Comparison of ENCODE assay signal across 22 cellular contexts in the genomic region with DNA sequence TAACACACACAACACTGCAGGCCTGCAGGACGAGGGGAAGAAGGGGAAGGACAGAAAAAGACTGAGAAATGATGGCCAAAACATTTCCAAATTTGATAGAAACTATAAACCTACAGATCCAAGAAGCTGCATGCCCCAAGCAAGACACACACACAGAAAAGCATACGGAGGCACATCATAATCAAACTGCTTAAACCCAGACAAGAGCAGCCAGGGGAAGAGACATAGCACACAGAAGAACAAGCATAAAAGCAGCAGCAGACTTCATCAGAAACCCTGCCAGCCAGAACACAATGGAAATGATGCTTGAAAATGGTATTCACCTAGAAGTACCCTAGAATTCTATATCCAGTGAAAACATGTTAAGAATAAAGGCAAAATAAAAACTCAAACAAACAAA. TPM values are rescaled to one million over a fixed set of nuclear protein-coding genes. Genes with fewer than 3 reads are reported as not detected.
DNase-seq lines count a peak whose midpoint lies in the region; ATAC-seq, FAIRE-seq and TF ChIP-seq lines count a peak whose summit lies in the region.
"Had no signal": no experiment of that assay in that cellular context is flagged by ENCODE, and none has a peak within 500 bp of the region (broad histone marks: within the 10 kb centered on the region; RNA-seq: fewer than 3 reads in every experiment).

No MANE protein-coding gene starts in this region.

- no peaks in the 10 kb centered on the region for H3K27me3 ChIP-seq in CD4-positive, alpha-beta memory T cell (ENCODE audit: insufficient read depth, low read length)
- no peaks in the 10 kb centered on the region for H3K27me3 ChIP-seq in IMR-90 (ENCODE audit: control insufficient read depth, insufficient read depth, low read length)
- H3K27me3 ChIP-seq in H1 (replicated peaks in 1 of 4; ENCODE audit: control insufficient read depth in 3 of 4, extremely low read depth in 1 of 4, insufficient read depth in 3 of 4, low read length in 3 of 4): no peaks in the 10 kb centered on the region
- H3K27me3 ChIP-seq in neural cell (ENCODE audit: insufficient read depth, low read depth, low read length): no peaks in the 10 kb centered on the region
- H3K27me3 ChIP-seq: adrenal gland, foreskin keratinocyte, right lobe of liver, testis had no signal

- 0 out of 2 replicates have a peak overlapping the region, but pooled peaks have one; percentile 13 for H3K14ac ChIP-seq in IMR-90 (replicated peaks; ENCODE audit: low read depth, low read length)
- no peak overlapping the region for H3K14ac ChIP-seq in H1 (ENCODE audit: insufficient read length)

- peaks cover 21 to 61% of the 10 kb centered on the region in 2 experiments for H3K79me1 ChIP-seq in IMR-90 (ENCODE audit: low read depth in 1 of 2, low read length in 2 of 2)
- H3K79me1 ChIP-seq in H1 (ENCODE audit: low read depth, low read length): peaks cover 11% of the 10 kb centered on the region

- H3K9me2 ChIP-seq in neural cell (ENCODE audit: insufficient read depth, low read length): no peaks in the 10 kb centered on the region

- H2BK5ac ChIP-seq in IMR-90 (ENCODE audit: low read depth, low read length, poor library complexity, severe bottlenecking): peak overlapping the region; percentile 4
- H2BK5ac ChIP-seq in H1 (ENCODE audit: low read depth, low read length): no peak overlapping the region

- dilution Hi-C loops in IMR-90 (cut with HindIII; ENCODE audit: low sequenced_read_pairs, unreplicated experiment): no loop called here

- H3K4me1 ChIP-seq in CD4-positive, alpha-beta memory T cell (ENCODE audit: insufficient read depth, low read length): no peaks in the 10 kb centered on the region
- H3K4me1 ChIP-seq in IMR-90 (ENCODE audit: control insufficient read depth, insufficient read depth, low read length): peaks cover 22% of the 10 kb centered on the region
- peaks cover 2 to 4% (median 3%) of the 10 kb centered on the region in 4 experiments; a peak in 3 of 7 replicates for H3K4me1 ChIP-seq in H1 (replicated peaks in 1 of 4; ENCODE audit: control insufficient read depth in 3 of 4, insufficient read depth in 4 of 4, low read length in 3 of 4)
- H3K4me1 ChIP-seq: right lobe of liver had no signal

- peak overlapping the region; percentile 22 for H3K4me2 ChIP-seq in IMR-90 (ENCODE audit: low read depth, low read length)
- no peak overlapping the region for H3K4me2 ChIP-seq in H1 (ENCODE audit: insufficient read depth in 1 of 2, low read depth in 2 of 2, low read length in 2 of 2)
- H3K4me2 ChIP-seq in neural cell (ENCODE audit: low read length): peak overlapping the region; percentile 13

- no peaks in the 10 kb centered on the region for H3K9me3 Mint-ChIP-seq in CD4-positive, alpha-beta memory T cell
- H3K9me3 Mint-ChIP-seq: CD4-positive, alpha-beta T cell had no signal

- H3K23ac ChIP-seq in IMR-90 (ENCODE audit: low read depth, low read length) (peak overlapping the region; percentile 70), H1 (ENCODE audit: insufficient read length) (peak overlapping the region; percentile 17)

- H2BK120ac ChIP-seq in IMR-90 (ENCODE audit: low read depth, low read length): peak overlapping the region; percentile 47
- no peak overlapping the region for H2BK120ac ChIP-seq in H1 (replicated peaks; ENCODE audit: low read depth, low read length)

- H4K91ac ChIP-seq in IMR-90 (ENCODE audit: insufficient read depth, low read depth, low read length) (peak overlapping the region; percentile 73), H1 (replicated peaks; ENCODE audit: insufficient read length, low read length) (no peak overlapping the region)

- H3K79me2 ChIP-seq in H1 (ENCODE audit: control insufficient read depth in 1 of 2, insufficient read depth in 2 of 2, low read length in 2 of 2): peaks cover 0 to 15% of the 10 kb centered on the region in 2 experiments; a peak in 1 of 4 replicates
- H3K79me2 ChIP-seq in neural cell (replicated peaks; ENCODE audit: insufficient read depth, low read length): peaks cover 25% of the 10 kb centered on the region

- H4K5ac ChIP-seq in IMR-90 (ENCODE audit: low read depth, low read length) (peak overlapping the region; percentile 12; the same call in 1 of the 2 replicates), H1 (ENCODE audit: insufficient read length, low read depth, low read length) (no peak overlapping the region)

- POLR2A ChIA-PET in CD4-positive, alpha-beta memory T cell (lab: Charles Lee; ENCODE audit: partially characterized antibody): no interaction called here
- POLR2A ChIA-PET in IMR-90 (lab: Charles Lee; ENCODE audit: unreplicated experiment) (no interaction called here), H1 (lab: Charles Lee; ENCODE audit: partially characterized antibody) (no interaction called here)

- H2BK15ac ChIP-seq in IMR-90 (ENCODE audit: low read depth, low read length) (no peak overlapping the region; the same call in 2 of the 3 replicates), H1 (ENCODE audit: low read length) (no peak overlapping the region)

- peaks cover 12% of the 10 kb centered on the region for H3K36me3 ChIP-seq in CD4-positive, alpha-beta memory T cell (ENCODE audit: insufficient read depth, low read length)
- H3K36me3 ChIP-seq in IMR-90 (ENCODE audit: control insufficient read depth, insufficient read depth, low read length) (peaks cover 9% of the 10 kb centered on the region), H1 (ENCODE audit: control insufficient read depth in 2 of 4, insufficient read depth in 4 of 4, low read length in 3 of 4) (peaks cover 0 to 14% (median 9%) of the 10 kb centered on the region in 4 experiments; a peak in 6 of 8 replicates), neural cell (ENCODE audit: insufficient read depth, low read length) (peaks cover 7% of the 10 kb centered on the region)

- H3K4me3 Mint-ChIP-seq in CD4-positive, alpha-beta memory T cell: no peak overlapping the region
- H3K4me3 Mint-ChIP-seq: CD4-positive, alpha-beta T cell had no signal

- no peak overlapping the region for H2AFZ ChIP-seq in IMR-90 (replicated peaks; ENCODE audit: low read length, poor library complexity)
- no peak overlapping the region for H2AFZ ChIP-seq in H1 (ENCODE audit: low read length)
- H2AFZ ChIP-seq in neural cell (ENCODE audit: low read depth, low read length): no peak overlapping the region
- H2AFZ ChIP-seq: parathyroid adenoma had no signal

- BruUV-seq in IMR-90 (replicated peaks; lab: Mats Ljungman, UMichigan): no TSS peak

- TF ChIP-seq RAD21 in IMR-90 (IDR thresholded peaks at IDR 0.05; ENCODE audit: low read length) (no peak), H1 (IDR thresholded peaks at IDR 0.05 in 1 of 2, conservative IDR thresholded peaks at IDR 0.05 in 1 of 2; ENCODE audit: low read depth in 2 of 2, low read length in 2 of 2) (no peak), neural cell (conservative IDR thresholded peaks at IDR 0.05) (no peak)

- H3K4me3 ChIP-seq in CD4-positive, alpha-beta memory T cell (ENCODE audit: low read length in 2 of 2): no peak overlapping the region
- H3K4me3 ChIP-seq in IMR-90 (ENCODE audit: insufficient read depth, low read depth, low read length) (no peak overlapping the region), H1 (ENCODE audit: extremely low read depth in 1 of 4, insufficient read depth in 2 of 4, low read depth in 3 of 4, low read length in 4 of 4) (no peak overlapping the region), neural cell (ENCODE audit: low read length) (peak overlapping the region; percentile 26)
- H3K4me3 ChIP-seq: adrenal gland, right lobe of liver, testis had no signal

- H2AK5ac ChIP-seq in IMR-90 (ENCODE audit: low read depth, low read length) (0 out of 2 replicates have a peak overlapping the region, but pooled peaks have one; percentile 4), H1 (ENCODE audit: low read depth, low read length) (peak overlapping the region; percentile 82; the same call in 1 of the 2 replicates)

- TF ChIP-seq EP300 in H1 (IDR thresholded peaks at IDR 0.05; ENCODE audit: borderline replicate concordance in 1 of 2, low read depth in 2 of 2, low read length in 2 of 2) (no peak), neural cell (conservative IDR thresholded peaks at IDR 0.05; ENCODE audit: poor library complexity, severe bottlenecking) (no peak)

- DNase-seq in CD4-positive, alpha-beta memory T cell: no peak
- DNase-seq in IMR-90 (no peak), H1 (ENCODE audit: low read depth in 1 of 2, low spot score in 2 of 2) (no peak), NCI-H1694 treated with DMSO at 0.1 percent for 48 hours (lab: John Stamatoyannopoulos, UW) (no peak), DMS53 treated with DMSO at 0.1 percent for 48 hours (lab: John Stamatoyannopoulos, UW; ENCODE audit: unreplicated experiment) (no peak), head of caudate nucleus (no peak)
- DNase-seq: activated CD4-positive, alpha-beta T cell treated with anti-CD3 and anti-CD28 coated beads for 48 hours; activated gamma-delta T cell; adrenal gland; CD4-positive, alpha-beta T cell; dermis blood vessel endothelial cell; foreskin keratinocyte; HCEC 1CT; hippocampal formation; islet precursor cell; NCI-H1092 treated with DMSO at 0.1 percent for 48 hours; NCI-H69; right lobe of liver; testis had no signal

- peak overlapping the region in 5 of 7 donors; percentile 0 to 68 (median 27) for H3K27ac Mint-ChIP-seq in CD4-positive, alpha-beta memory T cell

- H3K4ac ChIP-seq in IMR-90 (ENCODE audit: low read depth, low read length) (peak overlapping the region; percentile 7; the same call in 1 of the 2 replicates), H1 (replicated peaks; ENCODE audit: insufficient read length, low read depth, low read length) (no peak overlapping the region)

- no peak for FAIRE-seq in H1 (lab: Jason Lieb, UNC)

- H3K18ac ChIP-seq in IMR-90 (ENCODE audit: low read depth, low read length) (peak overlapping the region; percentile 66; the same call in 1 of the 2 replicates), H1 (ENCODE audit: extremely low read depth, low read length) (no peak overlapping the region)

- intact Hi-C loops in CD4-positive, alpha-beta memory T cell (cut with micrococcal nuclease): no loop called here
- intact Hi-C loops in IMR-90 (cut with micrococcal nuclease): no loop called here
- intact Hi-C loops in head of caudate nucleus (cut with DNase I): no loop called here

- H3K36me3 Mint-ChIP-seq in CD4-positive, alpha-beta memory T cell: peaks cover 26 to 28% of the 10 kb centered on the region in 2 donors

- CTCF ChIA-PET in CD4-positive, alpha-beta memory T cell (lab: Charles Lee; ENCODE audit: partially characterized antibody): no interaction called here
- CTCF ChIA-PET in IMR-90 (lab: Yijun Ruan, JAX): no interaction called here
- CTCF ChIA-PET in H1 (lab: Charles Lee; ENCODE audit: partially characterized antibody): interaction anchor here (0.7 kb wide), 1 partner anchor 57 kb away, joined by 3 read pairs; the partner anchor contains the start of gene RNU4ATAC

- peaks cover 3% of the 10 kb centered on the region for H3F3A ChIP-seq in neural cell (ENCODE audit: insufficient read depth, low read length, poor library complexity, severe bottlenecking)

- no peak overlapping the region for H2BK12ac ChIP-seq in H1 (ENCODE audit: low read depth, low read length)

- H2BK20ac ChIP-seq in IMR-90 (ENCODE audit: low read depth, low read length) (0 out of 2 replicates have a peak overlapping the region, but pooled peaks have one; percentile 16), H1 (ENCODE audit: low read length) (no peak overlapping the region)

- no CpG with 5 or more reads among the region's 2 CpGs for WGBS in IMR-90 (ENCODE audit: extremely low coverage in 2 of 2, insufficient read length in 1 of 2), 2 experiments
- WGBS in H1 (ENCODE audit: extremely low coverage in 1 of 2, insufficient coverage in 1 of 2, insufficient read length in 1 of 2, insufficient replicate concordance in 2 of 2, low coverage in 1 of 2, low lambda C conversion rate in 2 of 2, missing lambda C conversion rate in 1 of 2), 2 experiments: 76% methylated on average over 2 of the region's 2 CpGs; no CpG with 5 or more reads in 1 of the 2 experiments

- H3K56ac ChIP-seq in IMR-90 (ENCODE audit: extremely low read depth, insufficient read depth, low read length) (no peak overlapping the region), H1 (replicated peaks; ENCODE audit: insufficient read length, low read depth, low read length) (no peak overlapping the region)

- no peak overlapping the region for H2AK9ac ChIP-seq in IMR-90 (replicated peaks; ENCODE audit: low read depth, low read length, poor library complexity)

- peaks cover 2% of the 10 kb centered on the region; the same call in 1 of the 2 replicates for H3K23me2 ChIP-seq in H1 (ENCODE audit: low read depth, low read length)

- peaks cover 11 to 31% (median 25%) of the 10 kb centered on the region in 4 donors for H3K4me1 Mint-ChIP-seq in CD4-positive, alpha-beta memory T cell

- peaks cover 10% of the 10 kb centered on the region; the same call in 1 of the 2 replicates for H4K20me1 ChIP-seq in IMR-90 (ENCODE audit: insufficient read depth, low read length)
- no peaks in the 10 kb centered on the region for H4K20me1 ChIP-seq in H1 (replicated peaks in 1 of 2; ENCODE audit: control insufficient read depth in 1 of 2, insufficient read depth in 2 of 2, low read length in 2 of 2)
- no peaks in the 10 kb centered on the region for H4K20me1 ChIP-seq in neural cell (ENCODE audit: insufficient read depth)

- no peaks in the 10 kb centered on the region for H3K9me3 ChIP-seq in CD4-positive, alpha-beta memory T cell (ENCODE audit: control insufficient read depth in 1 of 2, low read length in 2 of 2)
- no peaks in the 10 kb centered on the region for H3K9me3 ChIP-seq in IMR-90 (ENCODE audit: control insufficient read depth, insufficient read depth, low read length)
- no peaks in the 10 kb centered on the region for H3K9me3 ChIP-seq in H1 (ENCODE audit: insufficient read depth in 2 of 2, low read depth in 1 of 2, low read length in 1 of 2)
- H3K9me3 ChIP-seq in neural cell (ENCODE audit: low read length): no peaks in the 10 kb centered on the region
- H3K9me3 ChIP-seq: adrenal gland, right lobe of liver, testis had no signal

- ATAC-seq in IMR-90 (ENCODE audit: low read depth) (no peak), GM18498 (IDR thresholded peaks at IDR 0.05; ENCODE audit: unreplicated experiment) (no peak)
- ATAC-seq: foreskin keratinocyte, right lobe of liver had no signal

- TF ChIP-seq CTCF in IMR-90 (conservative IDR thresholded peaks at IDR 0.05; ENCODE audit: low read depth, low read length): no peak
- no peak for TF ChIP-seq CTCF in H1 (IDR thresholded peaks at IDR 0.05; ENCODE audit: control extremely low read depth in 1 of 3, insufficient read depth in 1 of 3, low read depth in 1 of 3, low read length in 3 of 3)
- TF ChIP-seq CTCF in neural cell (IDR thresholded peaks at IDR 0.05; ENCODE audit: poor library complexity, severe bottlenecking): no peak

- H3K27me3 Mint-ChIP-seq in CD4-positive, alpha-beta memory T cell: no peaks in the 10 kb centered on the region
- H3K27me3 Mint-ChIP-seq: CD4-positive, alpha-beta T cell had no signal

- H3K9ac ChIP-seq in IMR-90 (ENCODE audit: low read depth, low read length): peak overlapping the region; percentile 46; the same call in 1 of the 2 replicates
- H3K9ac ChIP-seq in H1 (replicated peaks in 1 of 4; ENCODE audit: extremely low read depth in 1 of 4, low read depth in 3 of 4, low read length in 3 of 4): no peak overlapping the region
- H3K9ac ChIP-seq in neural cell (ENCODE audit: low read length): no peak overlapping the region
- H3K9ac ChIP-seq: parathyroid adenoma had no signal

- peaks cover 18% of the 10 kb centered on the region for H3K9me1 ChIP-seq in IMR-90 (ENCODE audit: insufficient read depth, low read length)

- TF ChIP-seq POLR2A in IMR-90 (IDR thresholded peaks at IDR 0.05; ENCODE audit: low read depth, low read length): no peak
- no peak for TF ChIP-seq POLR2A in H1 (IDR thresholded peaks at IDR 0.05; ENCODE audit: control extremely low read depth in 1 of 2, low read depth in 2 of 2, low read length in 2 of 2)

- in situ Hi-C loops in IMR-90 (cut with MboI; ENCODE audit: low sequenced_read_pairs): no loop called here

- H4K8ac ChIP-seq in IMR-90 (ENCODE audit: low read depth in 2 of 2, low read length in 2 of 2): peak overlapping the region; percentile 41 to 82; a peak in 2 of 4 replicates
- no peak overlapping the region for H4K8ac ChIP-seq in H1 (ENCODE audit: extremely low read depth, insufficient read depth, low read length)

- H3K27ac ChIP-seq in CD4-positive, alpha-beta memory T cell (ENCODE audit: low read depth, low read length): no peak overlapping the region
- H3K27ac ChIP-seq in IMR-90 (ENCODE audit: insufficient read depth, low read length): no peak overlapping the region
- H3K27ac ChIP-seq in H1 (ENCODE audit: low read depth, low read length): no peak overlapping the region
- peak overlapping the region; percentile 67 for H3K27ac ChIP-seq in neural cell (ENCODE audit: low read length)
- H3K27ac ChIP-seq: parathyroid adenoma, right lobe of liver, testis had no signal

RNA-seq across cellular contexts. Expression of gene RNU4ATAC, which starts 57.2 kb away (rescaled TPM):
- not detected for total RNA-seq in CD4-positive, alpha-beta memory T cell
- polyA plus RNA-seq in CD4-positive, alpha-beta memory T cell: not detected
- total RNA-seq in IMR-90 (2012; rRNA removed): under 0.01 TPM in 2 replicates
- polyA plus RNA-seq in IMR-90 (2012; rRNA removed) (not detected in 2 replicates), H1 (2011; rRNA removed) (not detected in 2 replicates), neural cell (not detected in 2 replicates)
- not detected in 2 replicates for polyA plus RNA-seq in IMR-90 (2012; cell fraction: cytosol; rRNA removed)
- polyA plus RNA-seq in IMR-90 (2012; cell fraction: nucleus; rRNA removed; ENCODE audit: low replicate concordance): not detected in 2 replicates
- total RNA-seq in H1 (2021; fragmentation: NEBNext Ultra II Directional; extraction: Animal tissue kit (Norgen Biotek cat#: 25700)): not detected in 2 replicates
- not detected for polyA plus RNA-seq in H1 (2011; cell fraction: cytosol; rRNA removed)
- not detected for polyA plus RNA-seq in H1 (2011; cell fraction: nucleus; rRNA removed)
- not detected in 4 replicates for polyA plus RNA-seq in H1 (2012, experiment 1 of 2)
- polyA plus RNA-seq in H1 (2012, experiment 2 of 2): not detected
- polyA plus RNA-seq in H1 (2013, experiment 1 of 2): not detected
- polyA plus RNA-seq in H1 (2013, experiment 2 of 2): not detected
- under 0.01 TPM in 2 replicates for polyA minus RNA-seq in H1 (2011; rRNA and poly(A)+ RNA removed)
- polyA minus RNA-seq in H1 (2011; cell fraction: cytosol; rRNA and poly(A)+ RNA removed): 4,605 TPM
- under 0.01 TPM for polyA minus RNA-seq in H1 (2011; cell fraction: nucleus; rRNA and poly(A)+ RNA removed)
- not detected in 2 replicates for polyA minus RNA-seq in neural cell
- total RNA-seq: adrenal gland; CD4-positive, alpha-beta T cell; dermis blood vessel endothelial cell; foreskin keratinocyte; right lobe of liver; testis had no signal
- polyA plus RNA-seq: adrenal gland, foreskin keratinocyte had no signal

Comparison
In these comparisons a context has a peak if more than half of its experiments do, and no peak if none do; other contexts are left out.
1. H3K4me2 ChIP-seq: peak in IMR-90 (single experiment) and neural cell (single experiment); none in H1 (0 of 2).